13 cellular contexts compared by ENCODE assay signal in the genomic region with DNA sequence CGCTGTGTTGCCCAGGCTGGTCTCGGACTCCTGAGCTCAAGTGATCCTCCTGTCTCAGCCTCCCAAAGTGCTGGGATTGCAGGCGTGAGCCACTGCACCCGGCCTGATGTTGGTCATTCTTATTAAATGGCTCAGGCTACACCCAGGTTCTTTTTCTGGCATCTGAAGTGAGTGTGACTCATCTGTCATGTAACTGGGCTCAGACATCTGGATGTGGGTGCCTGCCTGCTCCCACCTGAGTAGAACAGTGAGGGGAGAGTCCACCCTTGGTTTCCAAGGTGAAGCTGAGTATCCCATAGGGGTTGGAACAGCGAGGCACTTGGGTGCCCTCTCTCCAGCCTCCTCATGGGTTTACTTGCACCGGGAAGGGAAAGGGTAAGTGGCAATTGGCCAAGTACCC.
"Had no signal": no experiment of that assay in that cellular context is flagged by ENCODE, and none has a peak within 500 bp of the region (broad histone marks: within the 10 kb centered on the region; RNA-seq: fewer than 3 reads in every experiment).

No MANE protein-coding gene starts in this region.

- H3K36me3 ChIP-seq: thoracic aorta had no signal

- ATAC-seq: left ventricle myocardium superior; naive thymus-derived CD8-positive, alpha-beta T cell; stimulated activated effector memory CD8-positive, alpha-beta T cell treated with anti-CD3 and anti-CD28 coated beads, Interleukin-12 subunit alpha, Interleukin-12 subunit beta, amount 100 ng/mL, for 72 hours had no signal

- FAIRE-seq: kidney had no signal

- DNase-seq: activated CD4-positive, alpha-beta T cell treated with anti-CD3 and anti-CD28 coated beads, Interleukin-2, amount 10 ng/mL, durations not matched to agents 7 days and 5 days; activated CD4-positive, CD25-positive, alpha-beta regulatory T cell; activated naive CD8-positive, alpha-beta T cell treated with anti-CD3 and anti-CD28 coated beads, Interleukin-2, amount 10 ng/mL, durations not matched to agents 7 days and 5 days; glutamatergic neuron; hypothalamus; kidney; left ventricle myocardium superior; mesenchymal stem cell; naive thymus-derived CD8-positive, alpha-beta T cell; retina had no signal

- H3K36me3 Mint-ChIP-seq: activated naive CD8-positive, alpha-beta T cell treated with anti-CD3 and anti-CD28 coated beads, Interleukin-2, amount 10 ng/mL, durations not matched to agents 7 days and 5 days; stimulated activated effector memory CD8-positive, alpha-beta T cell treated with anti-CD3 and anti-CD28 coated beads, Interleukin-12 subunit alpha, Interleukin-12 subunit beta, amount 100 ng/mL, for 72 hours had no signal

- H3K9me3 ChIP-seq: thoracic aorta had no signal

- H3K4me1 Mint-ChIP-seq: activated CD4-positive, alpha-beta T cell treated with anti-CD3 and anti-CD28 coated beads, Interleukin-2, amount 10 ng/mL, durations not matched to agents 7 days and 5 days; stimulated activated effector memory CD8-positive, alpha-beta T cell treated with anti-CD3 and anti-CD28 coated beads, Interleukin-12 subunit alpha, Interleukin-12 subunit beta, amount 100 ng/mL, for 72 hours had no signal

- H3K4me3 ChIP-seq: thoracic aorta had no signal

- H3K27ac ChIP-seq: thoracic aorta had no signal

- H3K4me3 Mint-ChIP-seq: activated CD4-positive, alpha-beta T cell treated with anti-CD3 and anti-CD28 coated beads, Interleukin-2, amount 10 ng/mL, durations not matched to agents 7 days and 5 days; activated naive CD8-positive, alpha-beta T cell treated with anti-CD3 and anti-CD28 coated beads, Interleukin-2, amount 10 ng/mL, durations not matched to agents 7 days and 5 days; activated T-helper 1 cell treated with anti-CD3 and anti-CD28 coated beads, Interleukin-12 subunit alpha, Interleukin-12 subunit beta, Interleukin-2, Interleukin-4 antibody, amounts not matched to agents 30 ng/mL and 10 ng/mL and 1 ng/mL, durations not matched to agents 14 hours and 24 hours and 36 hours; naive thymus-derived CD8-positive, alpha-beta T cell; stimulated activated effector memory CD8-positive, alpha-beta T cell treated with anti-CD3 and anti-CD28 coated beads, Interleukin-12 subunit alpha, Interleukin-12 subunit beta, amount 100 ng/mL, for 72 hours had no signal

- H3K27ac Mint-ChIP-seq: activated CD4-positive, alpha-beta T cell treated with anti-CD3 and anti-CD28 coated beads, Interleukin-2, amount 10 ng/mL, durations not matched to agents 7 days and 5 days; activated naive CD8-positive, alpha-beta T cell treated with anti-CD3 and anti-CD28 coated beads, Interleukin-2, amount 10 ng/mL, durations not matched to agents 7 days and 5 days; activated T-helper 1 cell treated with anti-CD3 and anti-CD28 coated beads, Interleukin-12 subunit alpha, Interleukin-12 subunit beta, Interleukin-2, Interleukin-4 antibody, amounts not matched to agents 30 ng/mL and 10 ng/mL and 1 ng/mL, durations not matched to agents 14 hours and 24 hours and 36 hours; stimulated activated effector memory CD8-positive, alpha-beta T cell treated with anti-CD3 and anti-CD28 coated beads, Interleukin-12 subunit alpha, Interleukin-12 subunit beta, amount 100 ng/mL, for 72 hours had no signal

- H3K9me3 Mint-ChIP-seq: activated CD4-positive, alpha-beta T cell treated with anti-CD3 and anti-CD28 coated beads, Interleukin-2, amount 10 ng/mL, durations not matched to agents 7 days and 5 days; activated naive CD8-positive, alpha-beta T cell treated with anti-CD3 and anti-CD28 coated beads, Interleukin-2, amount 10 ng/mL, durations not matched to agents 7 days and 5 days; activated T-helper 1 cell treated with anti-CD3 and anti-CD28 coated beads, Interleukin-12 subunit alpha, Interleukin-12 subunit beta, Interleukin-2, Interleukin-4 antibody, amounts not matched to agents 30 ng/mL and 10 ng/mL and 1 ng/mL, durations not matched to agents 14 hours and 24 hours and 36 hours; naive thymus-derived CD8-positive, alpha-beta T cell; stimulated activated effector memory CD8-positive, alpha-beta T cell treated with anti-CD3 and anti-CD28 coated beads, Interleukin-12 subunit alpha, Interleukin-12 subunit beta, amount 100 ng/mL, for 72 hours had no signal
